8 cellular contexts compared by ENCODE assay signal in genomic region chr17:81665205-81666091, GRCh38. TPM values are rescaled to one million over a fixed set of nuclear protein-coding genes. Genes with fewer than 3 reads are reported as not detected.
DNase-seq lines count a peak whose midpoint lies in the region; ATAC-seq and TF ChIP-seq lines count a peak whose summit lies in the region.

No MANE protein-coding gene starts in this region.

- TF ChIP-seq CTCF in DND-41 (IDR thresholded peaks at IDR 0.05; ENCODE audit: borderline replicate concordance, extremely low read depth, low read length, poor library complexity, severe bottlenecking) (no peak), HFF-Myc (IDR thresholded peaks at IDR 0.05; ENCODE audit: low read depth, low read length, missing control alignments) (no peak), RWPE1 (conservative IDR thresholded peaks at IDR 0.05; ENCODE audit: low read depth) (no peak)

- POLR2A ChIA-PET in RWPE1 (lab: Yijun Ruan, JAX; ENCODE audit: low non-redundant PET), result interaction anchor here (0.8 to 1.6 kb wide), 2 partner anchors 9 to 29 kb away, joined by 3 to 4 read pairs; partner anchors contain the start of gene PDE6G

- peaks cover 4% of the 10 kb centered on the region for H4K20me1 ChIP-seq in DND-41 (ENCODE audit: insufficient read depth, low read length)

- peak overlapping the region; percentile 94 for H3K27ac ChIP-seq in DND-41 (ENCODE audit: low read length)
- H3K27ac ChIP-seq in RWPE1, result peak overlapping the region; percentile 86
- H3K27ac ChIP-seq in angular gyrus (ENCODE audit: low read depth, low read length), result peak overlapping the region; percentile 88

- H3K9me3 ChIP-seq in DND-41 (ENCODE audit: insufficient read depth, low read length, severe bottlenecking), result no peaks in the 10 kb centered on the region

- H3K27me3 ChIP-seq in DND-41 (ENCODE audit: insufficient read depth, low read length, poor library complexity), result no peaks in the 10 kb centered on the region

- peak overlapping the region; percentile 99 for H3K9ac ChIP-seq in DND-41 (ENCODE audit: low read depth, low read length)

- peak overlapping the region; percentile 88 to 98 (median 94) for H3K27ac Mint-ChIP-seq in immature natural killer cell

- peak; percentile 46 for ATAC-seq in DND-41 (ENCODE audit: insufficient read depth, low read depth)

- H3K4me3 ChIP-seq in DND-41 (ENCODE audit: low read depth in 1 of 2, low read length in 2 of 2) (peak overlapping the region; percentile 92 to 99), HFF-Myc (replicated peaks; ENCODE audit: low read depth, low read length) (peak overlapping the region; percentile 97)

- H3K36me3 Mint-ChIP-seq in immature natural killer cell, result peaks cover 0 to 4% (median 0%) of the 10 kb centered on the region in 3 donors

- DNase-seq in DND-41 (peak; percentile 69), HFF-Myc (ENCODE audit: extremely low read depth, low read depth) (no peak), RWPE1 (ENCODE audit: low spot score) (peak; percentile 20), immature natural killer cell (peak; percentile 20 to 31 (median 26)), NCI-H1105 treated with DMSO at 0.1 percent for 48 hours (lab: John Stamatoyannopoulos, UW) (no peak), NCI-H2029 treated with DMSO at 0.1 percent for 48 hours (lab: John Stamatoyannopoulos, UW) (no peak)
- DNase-seq in stimulated activated CD4-positive, alpha-beta T cell treated with anti-CD3 and anti-CD28 coated beads, Interleukin-1b, Interleukin-23, amount 100 ng/mL, for 48 hours, result peak; percentile 76

- peaks cover 50% of the 10 kb centered on the region for H3K79me2 ChIP-seq in DND-41 (ENCODE audit: insufficient read depth, low read length)

- H3K4me1 Mint-ChIP-seq in immature natural killer cell, result peaks cover 28 to 37% of the 10 kb centered on the region in 2 donors

- peaks cover 31% of the 10 kb centered on the region for H3K4me1 ChIP-seq in DND-41 (ENCODE audit: insufficient read depth, low read length)

- CTCF ChIA-PET in RWPE1 (lab: Yijun Ruan, JAX), result no interaction called here

- peaks cover 50% of the 10 kb centered on the region for H3K36me3 ChIP-seq in DND-41 (ENCODE audit: insufficient read depth, low read length)

- H3K4me3 Mint-ChIP-seq in immature natural killer cell, result peak overlapping the region; percentile 92 to 99 (median 95)

- peak overlapping the region; percentile 98 for H3K4me2 ChIP-seq in DND-41 (ENCODE audit: insufficient read depth, low read length)

- H3K9me3 Mint-ChIP-seq in immature natural killer cell, result no peaks in the 10 kb centered on the region

- peak overlapping the region; percentile 94 for H2AFZ ChIP-seq in DND-41 (ENCODE audit: low read depth, low read length)

- peaks cover 0 to 4% (median 2%) of the 10 kb centered on the region in 3 donors for H3K27me3 Mint-ChIP-seq in immature natural killer cell (ENCODE audit: low read depth in 3 of 3)

RNA-seq across cellular contexts. Expression of gene OXLD1, which starts 1.0 kb away (rescaled TPM):
- polyA plus RNA-seq in immature natural killer cell, result 10 to 100 TPM; 66.4 to 97.9 (median 93.9) TPM

RNA-seq across cellular contexts. Expression of gene CCDC137, which starts 1.1 kb away (rescaled TPM):
- 10 to 100 TPM in 1 of 3 donors, 1 to 10 TPM in 2; 1.8 to 21.7 (median 6.1) TPM for polyA plus RNA-seq in immature natural killer cell

RNA-seq across cellular contexts. Expression of gene PDE6G, which starts 9.1 kb away (rescaled TPM):
- 10 to 100 TPM; 75.1 to 98.8 (median 81.4) TPM for polyA plus RNA-seq in immature natural killer cell

RNA-seq across cellular contexts. Expression of gene ARL16, which starts 18.1 kb away (rescaled TPM):
- polyA plus RNA-seq in immature natural killer cell, result 10 to 100 TPM; 31.1 to 75.2 (median 61.8) TPM

RNA-seq across cellular contexts. Expression of gene HGS, which starts 18.4 kb away (rescaled TPM):
- 10 to 100 TPM; 12.4 to 40.4 (median 17.3) TPM for polyA plus RNA-seq in immature natural killer cell

Comparison
In these comparisons a context has a peak if more than half of its experiments do, and no peak if none do; other contexts are left out.
1. DNase-seq: peak in DND-41 (single experiment), RWPE1 (single experiment), immature natural killer cell (3 of 3) and stimulated activated CD4-positive, alpha-beta T cell treated with anti-CD3 and anti-CD28 coated beads, Interleukin-1b, Interleukin-23, amount 100 ng/mL, for 48 hours (single experiment); none in HFF-Myc (single experiment), NCI-H1105 treated with DMSO at 0.1 percent for 48 hours (single experiment) and NCI-H2029 treated with DMSO at 0.1 percent for 48 hours (single experiment).
2. Peak in every context shown above with its lines, with median percentiles within 50 percentile points of each other: H3K27ac ChIP-seq.